In genomic region chr10:7857259-7857658, GRCh38 we compare ENCODE assay signal across 2 cellular contexts.
TF ChIP-seq lines count a peak whose summit lies in the region.

No MANE protein-coding gene starts in this region.

TF ChIP-seq in endothelial cell of umbilical vein, 7 proteins besides CTCF, POLR2A, EP300 and RAD21:
- no peak for TF ChIP-seq FOS (IDR thresholded peaks at IDR 0.05; ENCODE audit: borderline replicate concordance, insufficient read depth, low read length)
- TF ChIP-seq EZH2 (IDR thresholded peaks at IDR 0.05; ENCODE audit: borderline replicate concordance, low read depth, low read length, severe bottlenecking): no peak
TF ChIP-seq in endothelial cell of umbilical vein: peak in this region for 0.

TF ChIP-seq in GM12891, 5 proteins besides CTCF, POLR2A, EP300 and RAD21:
- TF ChIP-seq SPI1 (IDR thresholded peaks at IDR 0.05; ENCODE audit: low read depth, low read length) (no peak), POU2F2 (IDR thresholded peaks at IDR 0.05; ENCODE audit: low read depth, low read length) (no peak), POLR2AphosphoS5 (IDR thresholded peaks at IDR 0.05; ENCODE audit: low read depth, low read length) (no peak), PAX5 (IDR thresholded peaks at IDR 0.05; ENCODE audit: insufficient read depth, low read length, severe bottlenecking) (no peak), TAF1 (IDR thresholded peaks at IDR 0.05; ENCODE audit: low read depth, low read length) (no peak)
